2 cellular contexts compared by ENCODE assay signal in the genomic region with DNA sequence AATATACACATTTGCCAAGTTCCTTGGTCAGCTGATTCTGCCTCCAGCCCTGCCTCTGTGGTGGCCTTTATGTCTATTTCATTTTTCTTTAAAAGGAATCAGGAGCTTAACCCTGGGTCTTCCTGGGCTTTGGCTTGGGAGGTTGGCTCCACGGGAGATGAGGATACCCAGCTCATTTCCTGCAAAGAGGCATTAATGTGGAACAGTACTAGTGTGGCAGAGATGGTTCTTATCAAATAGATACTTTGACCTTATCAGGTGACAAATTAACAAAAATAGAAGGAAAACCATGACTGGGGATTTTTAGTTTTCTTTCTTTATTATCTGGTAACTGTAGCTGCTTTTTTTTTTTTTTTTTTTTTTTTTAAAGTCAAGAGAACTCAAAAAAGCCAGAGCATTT.
TF ChIP-seq lines count a peak whose summit lies in the region.

No MANE protein-coding gene starts in this region.

TF ChIP-seq in GM23338, 12 proteins besides CTCF, POLR2A, EP300 and RAD21 (continued from another document):
- TF ChIP-seq EZH2 (IDR thresholded peaks at IDR 0.05; ENCODE audit: low read depth, unreplicated experiment) (no peak), NANOG (IDR thresholded peaks at IDR 0.05; ENCODE audit: borderline replicate concordance) (no peak), ZNF331 (CRISPR knock-in tag; IDR thresholded peaks at IDR 0.05; ENCODE audit: low read depth) (no peak)

TF ChIP-seq in WTC11, 78 proteins besides CTCF, POLR2A, EP300 and RAD21 (continued from another document):
- TF ChIP-seq, protein P1, sequence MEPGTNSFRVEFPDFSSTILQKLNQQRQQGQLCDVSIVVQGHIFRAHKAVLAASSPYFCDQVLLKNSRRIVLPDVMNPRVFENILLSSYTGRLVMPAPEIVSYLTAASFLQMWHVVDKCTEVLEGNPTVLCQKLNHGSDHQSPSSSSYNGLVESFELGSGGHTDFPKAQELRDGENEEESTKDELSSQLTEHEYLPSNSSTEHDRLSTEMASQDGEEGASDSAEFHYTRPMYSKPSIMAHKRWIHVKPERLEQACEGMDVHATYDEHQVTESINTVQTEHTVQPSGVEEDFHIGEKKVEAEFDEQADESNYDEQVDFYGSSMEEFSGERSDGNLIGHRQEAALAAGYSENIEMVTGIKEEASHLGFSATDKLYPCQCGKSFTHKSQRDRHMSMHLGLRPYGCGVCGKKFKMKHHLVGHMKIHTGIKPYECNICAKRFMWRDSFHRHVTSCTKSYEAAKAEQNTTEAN (CRISPR knock-in tag; IDR thresholded peaks at IDR 0.05) = no peak
- TF ChIP-seq, protein P2, sequence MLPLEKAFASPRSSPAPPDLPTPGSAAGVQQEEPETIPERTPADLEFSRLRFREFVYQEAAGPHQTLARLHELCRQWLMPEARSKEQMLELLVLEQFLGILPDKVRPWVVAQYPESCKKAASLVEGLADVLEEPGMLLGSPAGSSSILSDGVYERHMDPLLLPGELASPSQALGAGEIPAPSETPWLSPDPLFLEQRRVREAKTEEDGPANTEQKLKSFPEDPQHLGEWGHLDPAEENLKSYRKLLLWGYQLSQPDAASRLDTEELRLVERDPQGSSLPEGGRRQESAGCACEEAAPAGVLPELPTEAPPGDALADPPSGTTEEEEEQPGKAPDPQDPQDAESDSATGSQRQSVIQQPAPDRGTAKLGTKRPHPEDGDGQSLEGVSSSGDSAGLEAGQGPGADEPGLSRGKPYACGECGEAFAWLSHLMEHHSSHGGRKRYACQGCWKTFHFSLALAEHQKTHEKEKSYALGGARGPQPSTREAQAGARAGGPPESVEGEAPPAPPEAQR (CRISPR knock-in tag; IDR thresholded peaks at IDR 0.05) = no peak
- no peak for TF ChIP-seq HMGA2 (CRISPR knock-in tag; IDR thresholded peaks at IDR 0.05)
- no peak for TF ChIP-seq OVOL2 (CRISPR knock-in tag; IDR thresholded peaks at IDR 0.05; ENCODE audit: borderline replicate concordance)
- TF ChIP-seq ZNF219 (CRISPR knock-in tag; IDR thresholded peaks at IDR 0.05; ENCODE audit: borderline replicate concordance) = no peak
- TF ChIP-seq TEAD1 (CRISPR knock-in tag; IDR thresholded peaks at IDR 0.05) = no peak
- no peak for TF ChIP-seq KAT7 (CRISPR knock-in tag; IDR thresholded peaks at IDR 0.05; ENCODE audit: borderline replicate concordance)
- TF ChIP-seq, protein P3, sequence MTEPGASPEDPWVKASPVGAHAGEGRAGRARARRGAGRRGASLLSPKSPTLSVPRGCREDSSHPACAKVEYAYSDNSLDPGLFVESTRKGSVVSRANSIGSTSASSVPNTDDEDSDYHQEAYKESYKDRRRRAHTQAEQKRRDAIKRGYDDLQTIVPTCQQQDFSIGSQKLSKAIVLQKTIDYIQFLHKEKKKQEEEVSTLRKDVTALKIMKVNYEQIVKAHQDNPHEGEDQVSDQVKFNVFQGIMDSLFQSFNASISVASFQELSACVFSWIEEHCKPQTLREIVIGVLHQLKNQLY (CRISPR knock-in tag; IDR thresholded peaks at IDR 0.05) = no peak
- no peak for TF ChIP-seq TP53 (CRISPR knock-in tag; IDR thresholded peaks at IDR 0.05)
- TF ChIP-seq ESRRA (CRISPR knock-in tag; IDR thresholded peaks at IDR 0.05; ENCODE audit: borderline replicate concordance) = no peak
- no peak for TF ChIP-seq RORB (CRISPR knock-in tag; IDR thresholded peaks at IDR 0.05)
- TF ChIP-seq, protein P4, sequence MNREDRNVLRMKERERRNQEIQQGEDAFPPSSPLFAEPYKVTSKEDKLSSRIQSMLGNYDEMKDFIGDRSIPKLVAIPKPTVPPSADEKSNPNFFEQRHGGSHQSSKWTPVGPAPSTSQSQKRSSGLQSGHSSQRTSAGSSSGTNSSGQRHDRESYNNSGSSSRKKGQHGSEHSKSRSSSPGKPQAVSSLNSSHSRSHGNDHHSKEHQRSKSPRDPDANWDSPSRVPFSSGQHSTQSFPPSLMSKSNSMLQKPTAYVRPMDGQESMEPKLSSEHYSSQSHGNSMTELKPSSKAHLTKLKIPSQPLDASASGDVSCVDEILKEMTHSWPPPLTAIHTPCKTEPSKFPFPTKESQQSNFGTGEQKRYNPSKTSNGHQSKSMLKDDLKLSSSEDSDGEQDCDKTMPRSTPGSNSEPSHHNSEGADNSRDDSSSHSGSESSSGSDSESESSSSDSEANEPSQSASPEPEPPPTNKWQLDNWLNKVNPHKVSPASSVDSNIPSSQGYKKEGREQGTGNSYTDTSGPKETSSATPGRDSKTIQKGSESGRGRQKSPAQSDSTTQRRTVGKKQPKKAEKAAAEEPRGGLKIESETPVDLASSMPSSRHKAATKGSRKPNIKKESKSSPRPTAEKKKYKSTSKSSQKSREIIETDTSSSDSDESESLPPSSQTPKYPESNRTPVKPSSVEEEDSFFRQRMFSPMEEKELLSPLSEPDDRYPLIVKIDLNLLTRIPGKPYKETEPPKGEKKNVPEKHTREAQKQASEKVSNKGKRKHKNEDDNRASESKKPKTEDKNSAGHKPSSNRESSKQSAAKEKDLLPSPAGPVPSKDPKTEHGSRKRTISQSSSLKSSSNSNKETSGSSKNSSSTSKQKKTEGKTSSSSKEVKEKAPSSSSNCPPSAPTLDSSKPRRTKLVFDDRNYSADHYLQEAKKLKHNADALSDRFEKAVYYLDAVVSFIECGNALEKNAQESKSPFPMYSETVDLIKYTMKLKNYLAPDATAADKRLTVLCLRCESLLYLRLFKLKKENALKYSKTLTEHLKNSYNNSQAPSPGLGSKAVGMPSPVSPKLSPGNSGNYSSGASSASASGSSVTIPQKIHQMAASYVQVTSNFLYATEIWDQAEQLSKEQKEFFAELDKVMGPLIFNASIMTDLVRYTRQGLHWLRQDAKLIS (CRISPR knock-in tag; IDR thresholded peaks at IDR 0.05; ENCODE audit: borderline replicate concordance) = no peak
- TF ChIP-seq IRF2 (CRISPR knock-in tag; IDR thresholded peaks at IDR 0.05; ENCODE audit: borderline replicate concordance, low read depth) = no peak
- TF ChIP-seq ETV6 (CRISPR knock-in tag; IDR thresholded peaks at IDR 0.05) = no peak
- TF ChIP-seq ELF4 (CRISPR knock-in tag; IDR thresholded peaks at IDR 0.05; ENCODE audit: low read depth) = no peak
- TF ChIP-seq GTF2I (CRISPR knock-in tag; conservative IDR thresholded peaks at IDR 0.05) = no peak
- no peak for TF ChIP-seq JAZF1 (CRISPR knock-in tag; IDR thresholded peaks at IDR 0.05)
- TF ChIP-seq NR2C2 (CRISPR knock-in tag; IDR thresholded peaks at IDR 0.05) = no peak
